11 cellular contexts compared by ENCODE assay signal in genomic region chr1:147292635-147293251, GRCh38. TPM values are rescaled to one million over a fixed set of nuclear protein-coding genes. Genes with fewer than 3 reads are reported as not detected.
DNase-seq lines count a peak whose midpoint lies in the region; ATAC-seq and TF ChIP-seq lines count a peak whose summit lies in the region.
"Had no signal": no experiment of that assay in that cellular context is flagged by ENCODE, and none has a peak within 500 bp of the region (broad histone marks: within the 10 kb centered on the region; RNA-seq: fewer than 3 reads in every experiment).

No MANE protein-coding gene starts in this region.

- peak overlapping the region; percentile 22; the same call in 1 of the 2 replicates for H3K4me2 ChIP-seq in SK-N-SH

- TF ChIP-seq RAD21 in SK-N-SH (IDR thresholded peaks at IDR 0.05; ENCODE audit: low read length): no peak

- peaks cover 26% of the 10 kb centered on the region for H3F3A ChIP-seq in SK-N-SH (replicated peaks; ENCODE audit: insufficient read depth)

- H3K9me2 ChIP-seq in SK-N-SH: no peaks in the 10 kb centered on the region

- DNase-seq in heart right ventricle: no peak
- no peak for DNase-seq in cardiac septum (ENCODE audit: low spot score)
- no peak for DNase-seq in SK-N-SH
- peak; percentile 96 for DNase-seq in fibroblast of the aortic adventitia (ENCODE audit: low read depth)
- DNase-seq in BE2C: no peak
- DNase-seq in activated effector memory CD4-positive, alpha-beta T cell treated with anti-CD3 and anti-CD28 coated beads, Interleukin-2, amount 50 U/mL, for 16 hours: no peak
- DNase-seq in mucosa of descending colon: no peak
- DNase-seq: DMS153, NCI-H510A had no signal

- peaks cover 0 to under 1% (median 0%) of the 10 kb centered on the region in 11 donors for H3K9me3 ChIP-seq in heart right ventricle
- H3K9me3 ChIP-seq in SK-N-SH: no peaks in the 10 kb centered on the region
- H3K9me3 ChIP-seq in BE2C: no peaks in the 10 kb centered on the region
- no peaks in the 10 kb centered on the region for H3K9me3 ChIP-seq in mucosa of descending colon
- H3K9me3 ChIP-seq: neutrophil had no signal

- no peaks in the 10 kb centered on the region for H4K20me1 ChIP-seq in SK-N-SH (ENCODE audit: insufficient read depth)

- ATAC-seq in heart right ventricle (peak in 5 of 8 donors; percentile 50 to 62 (median 54)), mucosa of descending colon (no peak), HG02678 (IDR thresholded peaks at IDR 0.05; ENCODE audit: unreplicated experiment) (no peak)

- intact Hi-C loops in heart right ventricle (cut with DNase I): no loop called here
- intact Hi-C loops in cardiac septum (cut with DNase I): no loop called here
- intact Hi-C loops in mucosa of descending colon (cut with DNase I, micrococcal nuclease): no loop called here

- H3K4me1 ChIP-seq in heart right ventricle (peaks cover 0 to 6% (median 0%) of the 10 kb centered on the region in 9 donors), SK-N-SH (ENCODE audit: control insufficient read depth in 1 of 2, insufficient read depth in 2 of 2, low read depth in 1 of 2, low read length in 1 of 2) (peaks cover 0 to 4% of the 10 kb centered on the region in 2 experiments; a peak in 1 of 4 replicates), BE2C (no peaks in the 10 kb centered on the region), mucosa of descending colon (ENCODE audit: low read depth) (no peaks in the 10 kb centered on the region)

- H3K27me3 ChIP-seq in heart right ventricle (no peaks in the 10 kb centered on the region), SK-N-SH (ENCODE audit: insufficient read depth) (no peaks in the 10 kb centered on the region), BE2C (no peaks in the 10 kb centered on the region)
- H3K27me3 ChIP-seq: neutrophil had no signal

- TF ChIP-seq CTCF in heart right ventricle (IDR thresholded peaks at IDR 0.05) (no peak), SK-N-SH (IDR thresholded peaks at IDR 0.05) (no peak), fibroblast of the aortic adventitia (IDR thresholded peaks at IDR 0.05; ENCODE audit: insufficient read depth, low read length) (no peak), BE2C (IDR thresholded peaks at IDR 0.05; ENCODE audit: low read depth, low read length) (no peak), mucosa of descending colon (IDR thresholded peaks at IDR 0.05) (no peak)

- peak overlapping the region; percentile 45; the same call in 1 of the 2 replicates for H3K9ac ChIP-seq in SK-N-SH

- no peak overlapping the region for H3K4me3 ChIP-seq in heart right ventricle
- no peak overlapping the region for H3K4me3 ChIP-seq in SK-N-SH (ENCODE audit: low read depth in 2 of 2, low read length in 1 of 2)
- no peak overlapping the region for H3K4me3 ChIP-seq in fibroblast of the aortic adventitia (ENCODE audit: low read depth, low read length)
- H3K4me3 ChIP-seq in BE2C (ENCODE audit: low read depth, low read length): no peak overlapping the region
- H3K4me3 ChIP-seq in mucosa of descending colon: no peak overlapping the region

- peak overlapping the region in 1 of 10 donors; percentile 28 for H3K27ac ChIP-seq in heart right ventricle
- H3K27ac ChIP-seq in SK-N-SH (ENCODE audit: low read depth in 2 of 2, low read length in 1 of 2): peak overlapping the region in 1 of 2 experiments; percentile 92; a peak in 2 of 4 replicates
- H3K27ac ChIP-seq: neutrophil had no signal

- WGBS in heart right ventricle, 2 donors: 67 to 83% methylated on average over 3 of the region's 3 CpGs
- WGBS in SK-N-SH (ENCODE audit: low lambda C conversion rate): 50% methylated on average over 3 of the region's 3 CpGs

- TF ChIP-seq EP300 in SK-N-SH (IDR thresholded peaks at IDR 0.05; ENCODE audit: borderline replicate concordance in 1 of 2, low read depth in 1 of 2, low read length in 1 of 2): no peak

- H2AFZ ChIP-seq in SK-N-SH (ENCODE audit: low read depth): no peak overlapping the region

- POLR2A ChIA-PET in SK-N-SH (lab: Yijun Ruan, JAX): no interaction called here

- CTCF ChIA-PET in SK-N-SH (lab: Yijun Ruan, JAX): no interaction called here

- no peaks in the 10 kb centered on the region for H3K79me2 ChIP-seq in SK-N-SH (ENCODE audit: insufficient read depth)

- H3K36me3 ChIP-seq in heart right ventricle (peaks cover 0 to 100% (median 65%) of the 10 kb centered on the region in 9 donors), SK-N-SH (replicated peaks in 1 of 2; ENCODE audit: control insufficient read depth in 1 of 2, insufficient read depth in 2 of 2, low read length in 1 of 2) (peaks cover 59 to 80% of the 10 kb centered on the region in 2 experiments), BE2C (peaks cover 57% of the 10 kb centered on the region), mucosa of descending colon (ENCODE audit: low read depth) (no peaks in the 10 kb centered on the region)

TF ChIP-seq in SK-N-SH, 30 proteins besides CTCF, POLR2A, EP300 and RAD21:
- TF ChIP-seq YY1 (IDR thresholded peaks at IDR 0.05; ENCODE audit: low read depth): no peak
- no peak for TF ChIP-seq TAF1 (IDR thresholded peaks at IDR 0.05; ENCODE audit: borderline replicate concordance, low read depth, low read length)
- no peak for TF ChIP-seq REST (IDR thresholded peaks at IDR 0.05; ENCODE audit: low read depth, low read length)
- no peak for TF ChIP-seq NFIC (IDR thresholded peaks at IDR 0.05; ENCODE audit: borderline replicate concordance)
- TF ChIP-seq RXRA (IDR thresholded peaks at IDR 0.05; ENCODE audit: borderline replicate concordance, low read depth): no peak
- no peak for TF ChIP-seq EZH2phosphoT487 (IDR thresholded peaks at IDR 0.05; ENCODE audit: borderline replicate concordance, low read depth)
- no peak for TF ChIP-seq POLR2AphosphoS5 (IDR thresholded peaks at IDR 0.05; ENCODE audit: low read depth, low read length)
- TF ChIP-seq SIN3A (IDR thresholded peaks at IDR 0.05; ENCODE audit: borderline replicate concordance, low read depth, low read length): no peak
- TF ChIP-seq SMC3 (IDR thresholded peaks at IDR 0.05; ENCODE audit: low read depth, low read length): no peak
- TF ChIP-seq GABPA (IDR thresholded peaks at IDR 0.05; ENCODE audit: low read depth): 0 out of 2 replicates have a peak, but pooled peaks have one; percentile 12
- TF ChIP-seq RFX5 (IDR thresholded peaks at IDR 0.05; ENCODE audit: low read length): no peak
- TF ChIP-seq JUND (IDR thresholded peaks at IDR 0.05): no peak; the same call in 1 of the 2 replicates
- TF ChIP-seq FOXM1 (IDR thresholded peaks at IDR 0.05; ENCODE audit: low read depth): no peak
- peak; percentile 27; the same call in 1 of the 2 replicates for TF ChIP-seq ELF1 (IDR thresholded peaks at IDR 0.05)
- TF ChIP-seq CHD2 (IDR thresholded peaks at IDR 0.05; ENCODE audit: low read length, partially characterized antibody): no peak
- peak; percentile 42 for TF ChIP-seq PBX3 (IDR thresholded peaks at IDR 0.05)
- TF ChIP-seq TCF12 (IDR thresholded peaks at IDR 0.05): peak; percentile 56
- no peak for TF ChIP-seq FOXJ3 (CRISPR knock-in tag; IDR thresholded peaks at IDR 0.05)

RNA-seq across cellular contexts. Expression of gene CHD1L, which starts 50.3 kb away (rescaled TPM):
- total RNA-seq in heart right ventricle (10 to 100 TPM in 2 of 10 donors, 1 to 10 TPM in 8; 6.0 to 12.9 (median 7.9) TPM), cardiac septum (13.0 TPM), fibroblast of the aortic adventitia (ENCODE audit: low replicate concordance) (16.9 and 47.2 TPM in 2 replicates), mucosa of descending colon (10 to 100 TPM; 33.8 to 40.0 (median 34.5) TPM)
- polyA plus RNA-seq in heart right ventricle (10 to 100 TPM in 1 of 2 donors, 1 to 10 TPM in 1; 6.8 to 11.2 TPM), SK-N-SH (2012; rRNA removed) (24.7 and 37.2 TPM in 2 replicates)
- polyA plus RNA-seq in SK-N-SH (2012; cell fraction: cytosol; rRNA removed): 32.3 and 34.1 TPM in 2 replicates
- 28.2 and 53.7 TPM in 2 replicates for polyA plus RNA-seq in SK-N-SH (2012; cell fraction: nucleus; rRNA removed)
- polyA plus RNA-seq in BE2C (2012; ENCODE audit: insufficient read depth, insufficient read length, low read depth): 21.5 TPM

Comparison
In these comparisons a context has a peak if more than half of its experiments do, and no peak if none do; other contexts are left out.
1. ATAC-seq: peak in heart right ventricle (5 of 8); none in mucosa of descending colon (single experiment) and HG02678 (single experiment).